In genomic region chr7:137975223-137975622, GRCh38 we compare ENCODE assay signal across 10 cellular contexts. TPM values are rescaled to one million over a fixed set of nuclear protein-coding genes. Genes with fewer than 3 reads are reported as not detected.
DNase-seq lines count a peak whose midpoint lies in the region; ATAC-seq and TF ChIP-seq lines count a peak whose summit lies in the region.
"Had no signal": no experiment of that assay in that cellular context is flagged by ENCODE, and none has a peak within 500 bp of the region (broad histone marks: within the 10 kb centered on the region; RNA-seq: fewer than 3 reads in every experiment).

No MANE protein-coding gene starts in this region.

- no peaks in the 10 kb centered on the region for H3K27me3 ChIP-seq in right atrium auricular region
- no peaks in the 10 kb centered on the region for H3K27me3 ChIP-seq in thoracic aorta (replicated peaks; ENCODE audit: insufficient read depth)
- H3K27me3 ChIP-seq: body of pancreas had no signal

- H3K4me1 ChIP-seq in right atrium auricular region (peaks cover 0 to 71% of the 10 kb centered on the region in 2 donors), thoracic aorta (ENCODE audit: control insufficient read depth in 1 of 2, low read depth in 2 of 2) (peaks cover 56 to 95% of the 10 kb centered on the region in 2 donors)

- H3K9me3 Mint-ChIP-seq in activated naive CD8-positive, alpha-beta T cell treated with anti-CD3 and anti-CD28 coated beads, Interleukin-2, amount 50 U/mL, for 24 hours = no peaks in the 10 kb centered on the region
- H3K9me3 Mint-ChIP-seq in activated T-helper 17 cell treated with anti-CD3 and anti-CD28 coated beads, Interleukin-2, amount 50 U/mL, for 72 hours = no peaks in the 10 kb centered on the region

- H3K9me3 ChIP-seq in right atrium auricular region (no peaks in the 10 kb centered on the region), thoracic aorta (no peaks in the 10 kb centered on the region)
- H3K9me3 ChIP-seq: body of pancreas had no signal

- peaks cover 4% of the 10 kb centered on the region for H3K4me1 Mint-ChIP-seq in activated naive CD8-positive, alpha-beta T cell treated with anti-CD3 and anti-CD28 coated beads, Interleukin-2, amount 50 U/mL, for 24 hours
- peaks cover 19% of the 10 kb centered on the region for H3K4me1 Mint-ChIP-seq in activated T-helper 17 cell treated with anti-CD3 and anti-CD28 coated beads, Interleukin-2, amount 50 U/mL, for 72 hours

- H3K27ac ChIP-seq in right atrium auricular region (peak overlapping the region; percentile 54 to 78), thoracic aorta (peak overlapping the region; percentile 96)

- peaks cover 7% of the 10 kb centered on the region for H3K36me3 Mint-ChIP-seq in activated naive CD8-positive, alpha-beta T cell treated with anti-CD3 and anti-CD28 coated beads, Interleukin-2, amount 50 U/mL, for 24 hours (ENCODE audit: low read depth)
- peaks cover 12% of the 10 kb centered on the region for H3K36me3 Mint-ChIP-seq in activated T-helper 17 cell treated with anti-CD3 and anti-CD28 coated beads, Interleukin-2, amount 50 U/mL, for 72 hours (ENCODE audit: low read depth)

- H3K27ac Mint-ChIP-seq in activated naive CD8-positive, alpha-beta T cell treated with anti-CD3 and anti-CD28 coated beads, Interleukin-2, amount 50 U/mL, for 24 hours = no peak overlapping the region
- H3K27ac Mint-ChIP-seq in activated T-helper 17 cell treated with anti-CD3 and anti-CD28 coated beads, Interleukin-2, amount 50 U/mL, for 72 hours = no peak overlapping the region

- DNase-seq in RPMI7951 (ENCODE audit: low read depth) = peak; percentile 88
- no peak for DNase-seq in right atrium auricular region (ENCODE audit: low spot score)
- DNase-seq in thoracic aorta (ENCODE audit: low spot score) = no peak
- DNase-seq in NCI-H345 treated with DMSO at 0.1 percent for 48 hours (lab: John Stamatoyannopoulos, UW; ENCODE audit: unreplicated experiment) = no peak
- DNase-seq in activated naive CD8-positive, alpha-beta T cell treated with anti-CD3 and anti-CD28 coated beads, Interleukin-2, amount 50 U/mL, for 24 hours = no peak
- DNase-seq: NCI-H774 had no signal

- H3K36me3 ChIP-seq in right atrium auricular region = no peaks in the 10 kb centered on the region
- H3K36me3 ChIP-seq in thoracic aorta = no peaks in the 10 kb centered on the region

- H3K4me3 ChIP-seq in right atrium auricular region (no peak overlapping the region), thoracic aorta (peak overlapping the region; percentile 17)
- H3K4me3 ChIP-seq: body of pancreas had no signal

- TF ChIP-seq CTCF in right atrium auricular region (IDR thresholded peaks at IDR 0.05) (no peak), thoracic aorta (IDR thresholded peaks at IDR 0.05) (no peak)

- H3K4me3 Mint-ChIP-seq in activated naive CD8-positive, alpha-beta T cell treated with anti-CD3 and anti-CD28 coated beads, Interleukin-2, amount 50 U/mL, for 24 hours = no peak overlapping the region
- no peak overlapping the region for H3K4me3 Mint-ChIP-seq in activated T-helper 17 cell treated with anti-CD3 and anti-CD28 coated beads, Interleukin-2, amount 50 U/mL, for 72 hours

- H3K27me3 Mint-ChIP-seq in activated naive CD8-positive, alpha-beta T cell treated with anti-CD3 and anti-CD28 coated beads, Interleukin-2, amount 50 U/mL, for 24 hours = no peaks in the 10 kb centered on the region
- H3K27me3 Mint-ChIP-seq in activated T-helper 17 cell treated with anti-CD3 and anti-CD28 coated beads, Interleukin-2, amount 50 U/mL, for 72 hours = no peaks in the 10 kb centered on the region

- ATAC-seq in GM21360 (IDR thresholded peaks at IDR 0.05; ENCODE audit: unreplicated experiment) (peak; percentile 55), thoracic aorta (ENCODE audit: insufficient number of reproducible peaks, low FRiP score, low read depth) (no peak), HG03439 (IDR thresholded peaks at IDR 0.05; ENCODE audit: unreplicated experiment) (no peak)
- ATAC-seq in activated naive CD8-positive, alpha-beta T cell treated with anti-CD3 and anti-CD28 coated beads, Interleukin-2, amount 50 U/mL, for 24 hours = no peak
- ATAC-seq in activated T-helper 17 cell treated with anti-CD3 and anti-CD28 coated beads, Interleukin-2, amount 50 U/mL, for 72 hours (replicated peaks) = no peak

RNA-seq across cellular contexts. Expression of gene CREB3L2, which starts 26.7 kb away (rescaled TPM):
- total RNA-seq in RPMI7951 (2014; rRNA removed; shearing (Covaris generic)) = 21.2 and 23.8 TPM in 2 replicates
- 10 to 100 TPM; 25.6 to 39.6 TPM for total RNA-seq in right atrium auricular region
- 10 to 100 TPM; 85.3 to 96.7 TPM for total RNA-seq in thoracic aorta
- 10 to 100 TPM; 26.0 to 38.4 TPM for total RNA-seq in activated T-helper 17 cell treated with anti-CD3 and anti-CD28 coated beads, Interleukin-2, amount 50 U/mL, for 72 hours
